ENCODE assay signal across 2 cellular contexts in genomic region chr19:17755977-17756670, GRCh38.
TF ChIP-seq lines count a peak whose summit lies in the region.

No MANE protein-coding gene starts in this region.

TF ChIP-seq in A549, 52 proteins besides CTCF, POLR2A, EP300 and RAD21:
- TF ChIP-seq RFX5 (IDR thresholded peaks at IDR 0.05) (peak; percentile 95), JUN (IDR thresholded peaks at IDR 0.05) (no peak), GATA3 (IDR thresholded peaks at IDR 0.05; ENCODE audit: borderline replicate concordance) (no peak)

TF ChIP-seq in GM12878, 131 proteins besides CTCF, POLR2A, EP300 and RAD21:
- TF ChIP-seq RUNX3 (IDR thresholded peaks at IDR 0.05; ENCODE audit: low read length) (peak; percentile 54), IRF4 (IDR thresholded peaks at IDR 0.05; ENCODE audit: low read depth, low read length) (0 out of 2 replicates have a peak, but pooled peaks have one; percentile 26), ATF7 (IDR thresholded peaks at IDR 0.05; ENCODE audit: low read depth) (no peak), NR2C1 (IDR thresholded peaks at IDR 0.05) (peak; percentile 67; the same call in 1 of the 2 replicates), HDAC6 (IDR thresholded peaks at IDR 0.05; ENCODE audit: unreplicated experiment) (no peak), CREM (IDR thresholded peaks at IDR 0.05; ENCODE audit: low read depth) (no peak), RELB (IDR thresholded peaks at IDR 0.05; ENCODE audit: low read depth) (peak; percentile 63), MEF2B (IDR thresholded peaks at IDR 0.05; ENCODE audit: partially characterized antibody, poor library complexity, severe bottlenecking) (peak; percentile 77), TCF3 (IDR thresholded peaks at IDR 0.05; ENCODE audit: borderline replicate concordance, insufficient read depth, low read depth, low read length) (peak; percentile 59; the same call in 1 of the 2 replicates), MTA2 (IDR thresholded peaks at IDR 0.05; ENCODE audit: low read depth) (peak; percentile 21; the same call in 1 of the 2 replicates), KLF5 (IDR thresholded peaks at IDR 0.05; ENCODE audit: partially characterized antibody) (no peak), GATAD2B (conservative IDR thresholded peaks at IDR 0.05; ENCODE audit: low read depth) (peak; percentile 39; the same call in 1 of the 2 replicates), LARP7 (IDR thresholded peaks at IDR 0.05) (peak; percentile 80; the same call in 1 of the 2 replicates), EGR1 (IDR thresholded peaks at IDR 0.05; ENCODE audit: borderline replicate concordance in 1 of 2, low read depth in 2 of 2, low read length in 2 of 2) (peak; percentile 47 to 61; a peak in 2 of 3 replicates), SPI1 (IDR thresholded peaks at IDR 0.05; ENCODE audit: borderline replicate concordance, insufficient read depth, low read depth, low read length) (peak; percentile 8; the same call in 1 of the 2 replicates), NR2F1 (conservative IDR thresholded peaks at IDR 0.05) (peak; percentile 90), CBFB (IDR thresholded peaks at IDR 0.05; ENCODE audit: low read depth) (no peak), BHLHE40 (IDR thresholded peaks at IDR 0.05; ENCODE audit: borderline replicate concordance in 1 of 2, low read depth in 2 of 2, low read length in 1 of 2) (peak; percentile 12 to 40; a peak in 1 of 4 replicates), ZBTB40 (IDR thresholded peaks at IDR 0.05; ENCODE audit: borderline replicate concordance) (peak; percentile 84), YY1 (IDR thresholded peaks at IDR 0.05; ENCODE audit: low read depth, low read length) (0 out of 2 replicates have a peak, but pooled peaks have one; percentile 5), SP1 (IDR thresholded peaks at IDR 0.05; ENCODE audit: low read depth, low read length) (peak; percentile 47), SIN3A (IDR thresholded peaks at IDR 0.05; ENCODE audit: low read depth, low read length) (peak; percentile 42; the same call in 1 of the 2 replicates), SRF (IDR thresholded peaks at IDR 0.05; ENCODE audit: low read depth in 2 of 2, low read length in 2 of 2) (no peak), BMI1 (IDR thresholded peaks at IDR 0.05; ENCODE audit: borderline replicate concordance) (peak; percentile 99), KAT2A (conservative IDR thresholded peaks at IDR 0.05; ENCODE audit: control insufficient read depth, low read depth, low read length) (no peak), RFX5 (IDR thresholded peaks at IDR 0.05; ENCODE audit: low read depth, low read length) (peak; percentile 96), WRNIP1 (IDR thresholded peaks at IDR 0.05; ENCODE audit: borderline replicate concordance, low read depth, low read length) (0 out of 2 replicates have a peak, but pooled peaks have one; percentile 6), MXI1 (IDR thresholded peaks at IDR 0.05; ENCODE audit: low read depth, low read length) (peak; percentile 97), MEF2A (IDR thresholded peaks at IDR 0.05; ENCODE audit: insufficient read depth, low read depth, low read length) (peak; percentile 79)
TF ChIP-seq in GM12878: peak in this region for 22.
